8 cellular contexts compared by ENCODE assay signal in the genomic region with DNA sequence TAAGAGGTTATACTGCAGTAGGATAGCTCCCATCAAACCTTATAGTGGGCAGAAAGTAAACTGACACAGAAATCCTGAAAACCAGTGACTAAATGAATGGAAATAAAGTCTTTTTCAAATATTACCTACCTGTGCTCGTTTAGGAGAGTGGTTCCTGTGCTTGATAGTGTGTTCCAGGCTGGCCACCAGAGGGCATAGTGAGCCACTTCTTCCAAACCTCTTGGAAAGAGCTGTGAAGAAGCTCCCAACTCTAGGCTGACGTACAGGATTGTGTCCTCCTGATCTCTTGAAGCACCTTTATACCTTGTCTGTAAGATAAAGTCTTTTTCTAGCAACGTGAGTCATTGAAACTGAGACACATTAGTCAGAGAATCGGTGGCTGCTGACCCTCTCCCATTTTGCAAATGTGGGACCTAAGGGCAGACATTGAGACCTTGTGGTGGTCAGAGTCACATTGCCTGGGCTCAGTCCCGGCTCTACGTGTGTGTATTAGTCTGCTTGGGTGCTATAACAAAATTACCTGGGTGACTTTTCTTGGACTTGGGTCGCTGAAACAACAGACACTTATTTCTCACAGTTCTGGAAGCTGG. TPM values are rescaled to one million over a fixed set of nuclear protein-coding genes. Genes with fewer than 3 reads are reported as not detected.
A peak's percentile ranks its signal among the peaks of the same experiment; 100 is the strongest.
DNase-seq lines count a peak whose midpoint lies in the region; FAIRE-seq and TF ChIP-seq lines count a peak whose summit lies in the region.

No MANE protein-coding gene starts in this region.

- peaks cover 18% of the 10 kb centered on the region for H3K36me3 ChIP-seq in bronchial epithelial cell (ENCODE audit: control insufficient read depth, insufficient read depth, low read length)

- TF ChIP-seq CTCF in bronchial epithelial cell (IDR thresholded peaks at IDR 0.05; ENCODE audit: insufficient read depth, low read length, severe bottlenecking) = peak; percentile 84

- H3K27ac Mint-ChIP-seq in activated T-helper 2 cell treated with anti-CD3 and anti-CD28 coated beads, Interferon-gamma antibody, Interleukin-2, Interleukin-4, amounts not matched to agents 10 μg/mL and 5 μg/mL and 100 μg/mL, durations not matched to agents 14 hours and 24 hours and 36 hours = no peak overlapping the region

- H3K27me3 ChIP-seq in bronchial epithelial cell (ENCODE audit: control insufficient read depth, insufficient read depth, low read length) = no peaks in the 10 kb centered on the region

- H3K9me3 Mint-ChIP-seq in activated T-helper 2 cell treated with anti-CD3 and anti-CD28 coated beads, Interferon-gamma antibody, Interleukin-2, Interleukin-4, amounts not matched to agents 10 μg/mL and 5 μg/mL and 100 μg/mL, durations not matched to agents 14 hours and 24 hours and 36 hours = no peaks in the 10 kb centered on the region

- peak; percentile 77 for DNase-seq in DMS53 (lab: John Stamatoyannopoulos, UW)
- peak; percentile 54 for DNase-seq in H54 (ENCODE audit: insufficient read length, low spot score)
- DNase-seq in NCI-H146 (lab: John Stamatoyannopoulos, UW) = peak; percentile 61
- DNase-seq in T-helper 9 cell = peak; percentile 24
- DNase-seq in bronchial epithelial cell (ENCODE audit: low read depth) = peak; percentile 52
- DNase-seq in islet precursor cell = peak; percentile 81
- DNase-seq in stimulated activated CD4-positive, alpha-beta T cell treated with anti-CD3 and anti-CD28 coated beads, Interleukin-15, amount 100 ng/mL, for 48 hours (ENCODE audit: low read depth in 2 of 2) = peak; percentile 11 to 25
- no peak for DNase-seq in activated T-helper 2 cell treated with anti-CD3 and anti-CD28 coated beads, Interferon-gamma antibody, Interleukin-2, Interleukin-4, amounts not matched to agents 10 μg/mL and 5 μg/mL and 100 μg/mL, durations not matched to agents 14 hours and 24 hours and 36 hours (ENCODE audit: low spot score)

- no peaks in the 10 kb centered on the region for H3K27me3 Mint-ChIP-seq in activated T-helper 2 cell treated with anti-CD3 and anti-CD28 coated beads, Interferon-gamma antibody, Interleukin-2, Interleukin-4, amounts not matched to agents 10 μg/mL and 5 μg/mL and 100 μg/mL, durations not matched to agents 14 hours and 24 hours and 36 hours (ENCODE audit: low read depth)

- H3K4me3 ChIP-seq in bronchial epithelial cell (ENCODE audit: low read depth, low read length) = no peak overlapping the region

- no peak for TF ChIP-seq POLR2A in H54 (IDR thresholded peaks at IDR 0.05; ENCODE audit: low read depth, low read length)

- FAIRE-seq in H54 (lab: Jason Lieb, UNC) (peak; percentile 66), bronchial epithelial cell (lab: Jason Lieb, UNC) (peak; percentile 13)

- H3K4me1 Mint-ChIP-seq in activated T-helper 2 cell treated with anti-CD3 and anti-CD28 coated beads, Interferon-gamma antibody, Interleukin-2, Interleukin-4, amounts not matched to agents 10 μg/mL and 5 μg/mL and 100 μg/mL, durations not matched to agents 14 hours and 24 hours and 36 hours (ENCODE audit: low read depth) = peaks cover 4% of the 10 kb centered on the region

- H3K4me3 Mint-ChIP-seq in activated T-helper 2 cell treated with anti-CD3 and anti-CD28 coated beads, Interferon-gamma antibody, Interleukin-2, Interleukin-4, amounts not matched to agents 10 μg/mL and 5 μg/mL and 100 μg/mL, durations not matched to agents 14 hours and 24 hours and 36 hours (ENCODE audit: low read depth) = no peak overlapping the region

- peaks cover 71% of the 10 kb centered on the region for H3K36me3 Mint-ChIP-seq in activated T-helper 2 cell treated with anti-CD3 and anti-CD28 coated beads, Interferon-gamma antibody, Interleukin-2, Interleukin-4, amounts not matched to agents 10 μg/mL and 5 μg/mL and 100 μg/mL, durations not matched to agents 14 hours and 24 hours and 36 hours (ENCODE audit: low read depth)

- intact Hi-C loops in activated T-helper 2 cell treated with anti-CD3 and anti-CD28 coated beads, Interferon-gamma antibody, Interleukin-2, Interleukin-4, amounts not matched to agents 10 μg/mL and 5 μg/mL and 100 μg/mL, durations not matched to agents 14 hours and 24 hours and 36 hours (cut with micrococcal nuclease) = loop anchor here (2.0 to 10.0 kb wide), 2 partner anchors 87 to 261 kb away; a partner anchor contains a TSS

RNA-seq across cellular contexts. Expression of a gene that starts 17.6 kb away (rescaled TPM):
- total RNA-seq in bronchial epithelial cell = 13.2 and 17.2 TPM in 2 replicates
- 95.6 and 97.5 TPM in 2 replicates for total RNA-seq in activated T-helper 2 cell treated with anti-CD3 and anti-CD28 coated beads, Interferon-gamma antibody, Interleukin-2, Interleukin-4, amounts not matched to agents 10 μg/mL and 5 μg/mL and 100 μg/mL, durations not matched to agents 14 hours and 24 hours and 36 hours

RNA-seq across cellular contexts. Expression of a gene that starts 18.8 kb away (rescaled TPM):
- 1.1 and 3.3 TPM in 2 replicates for total RNA-seq in bronchial epithelial cell
- total RNA-seq in activated T-helper 2 cell treated with anti-CD3 and anti-CD28 coated beads, Interferon-gamma antibody, Interleukin-2, Interleukin-4, amounts not matched to agents 10 μg/mL and 5 μg/mL and 100 μg/mL, durations not matched to agents 14 hours and 24 hours and 36 hours = 7.1 and 9.0 TPM in 2 replicates
